In genomic region chr4:147831452-147832192, GRCh38 we compare ENCODE assay signal across 8 cellular contexts.
DNase-seq lines count a peak whose midpoint lies in the region; ATAC-seq and TF ChIP-seq lines count a peak whose summit lies in the region.

No MANE protein-coding gene starts in this region.

- H3K9me3 ChIP-seq in Panc1 (ENCODE audit: control insufficient read depth, insufficient read depth, low read depth, low read length): no peaks in the 10 kb centered on the region
- H3K9me3 ChIP-seq in parathyroid adenoma (ENCODE audit: control insufficient read depth, low read length): no peaks in the 10 kb centered on the region

- TF ChIP-seq CTCF in Panc1 (IDR thresholded peaks at IDR 0.05) (no peak), fibroblast of pulmonary artery (IDR thresholded peaks at IDR 0.05; ENCODE audit: low read length, missing control alignments) (no peak), parathyroid adenoma (IDR thresholded peaks at IDR 0.05) (no peak)

- BruUV-seq in Panc1 (replicated peaks; lab: Mats Ljungman, UMichigan): no TSS peak

- intact Hi-C loops in Panc1 (cut with micrococcal nuclease; ENCODE audit: unreplicated experiment): no loop called here

- no peak overlapping the region for H3K9ac ChIP-seq in parathyroid adenoma

- H3K4me3 ChIP-seq in Panc1 (ENCODE audit: low read depth in 2 of 2, low read length in 2 of 2) (no peak overlapping the region), fibroblast of pulmonary artery (replicated peaks; ENCODE audit: low read depth, low read length) (no peak overlapping the region), parathyroid adenoma (ENCODE audit: low read depth, low read length) (no peak overlapping the region)

- no peaks in the 10 kb centered on the region for H3K36me3 ChIP-seq in Panc1 (ENCODE audit: control insufficient read depth, insufficient read depth, low read length)
- H3K36me3 ChIP-seq in parathyroid adenoma (ENCODE audit: control insufficient read depth, insufficient read depth, low read length): no peaks in the 10 kb centered on the region

- CTCF ChIA-PET in Panc1 (lab: Charles Lee): no interaction called here

- H3K4me1 ChIP-seq in Panc1 (ENCODE audit: control insufficient read depth, insufficient read depth, low read length) (peaks cover 6% of the 10 kb centered on the region; the same call in 1 of the 2 replicates), parathyroid adenoma (peaks cover 4% of the 10 kb centered on the region)

- H3K27me3 ChIP-seq in Panc1 (ENCODE audit: control insufficient read depth, insufficient read depth, low read length): no peaks in the 10 kb centered on the region
- no peaks in the 10 kb centered on the region for H3K27me3 ChIP-seq in parathyroid adenoma (ENCODE audit: control insufficient read depth, insufficient read depth, low read length)

- POLR2A ChIA-PET in Panc1 (lab: Charles Lee): no interaction called here

- DNase-seq in COLO829 (ENCODE audit: low spot score) (peak; percentile 78), Panc1 (ENCODE audit: low read depth, low spot score) (peak; percentile 55), fibroblast of pulmonary artery (ENCODE audit: low read depth) (peak; percentile 82), NCI-H510A treated with DMSO at 0.1 percent for 48 hours (lab: John Stamatoyannopoulos, UW) (no peak)

- peak; percentile 69; the same call in 1 of the 2 replicates for ATAC-seq in Panc1
- no peak for ATAC-seq in GM19395 (IDR thresholded peaks at IDR 0.05; ENCODE audit: unreplicated experiment)
- ATAC-seq in HG03045 (IDR thresholded peaks at IDR 0.05; ENCODE audit: unreplicated experiment): no peak
- no peak for ATAC-seq in HG02678 (IDR thresholded peaks at IDR 0.05; ENCODE audit: unreplicated experiment)

- H3K79me2 ChIP-seq in parathyroid adenoma: no peaks in the 10 kb centered on the region

- in situ Hi-C loops in Panc1 (cut with HindIII; ENCODE audit: low pct_unique_long_range_greater_than_20kb, low sequenced_read_pairs): no loop called here

- H3K27ac ChIP-seq in Panc1 (ENCODE audit: low read length) (peak overlapping the region; percentile 8; the same call in 1 of the 2 replicates), parathyroid adenoma (peak overlapping the region; percentile 42)

- H3K4me2 ChIP-seq in parathyroid adenoma (ENCODE audit: low read length): peak overlapping the region; percentile 5

- H2AFZ ChIP-seq in parathyroid adenoma: no peak overlapping the region
